Comparison of ENCODE assay signal across 18 cellular contexts in genomic region chr3:196932600-196932999, GRCh38. TPM values are rescaled to one million over a fixed set of nuclear protein-coding genes. Genes with fewer than 3 reads are reported as not detected.
A peak's percentile ranks its signal among the peaks of the same experiment; 100 is the strongest.
DNase-seq lines count a peak whose midpoint lies in the region; ATAC-seq and TF ChIP-seq lines count a peak whose summit lies in the region.
"Had no signal": no experiment of that assay in that cellular context is flagged by ENCODE, and none has a peak within 500 bp of the region (broad histone marks: within the 10 kb centered on the region; RNA-seq: fewer than 3 reads in every experiment).

No MANE protein-coding gene starts in this region.

- peaks cover 77% of the 10 kb centered on the region for H3K36me3 ChIP-seq in OCI-LY1 (ENCODE audit: insufficient read depth, low read length)
- peaks cover 75% of the 10 kb centered on the region for H3K36me3 ChIP-seq in osteoblast (ENCODE audit: insufficient read depth, low read length)

- H3F3A ChIP-seq in OCI-LY1 (ENCODE audit: insufficient read depth, low read length), result peaks cover 8% of the 10 kb centered on the region; the same call in 1 of the 2 replicates

- peak overlapping the region; percentile 94 for H3K27ac ChIP-seq in OCI-LY1 (ENCODE audit: low read depth, low read length, poor library complexity, severe bottlenecking)
- no peak overlapping the region for H3K27ac ChIP-seq in osteoblast (ENCODE audit: low read depth, low read length)

- H4K20me1 ChIP-seq in OCI-LY1 (ENCODE audit: insufficient read depth, low read length) (no peaks in the 10 kb centered on the region), osteoblast (ENCODE audit: insufficient read depth, low read length) (no peaks in the 10 kb centered on the region)

- TF ChIP-seq CTCF in OCI-LY1 (IDR thresholded peaks at IDR 0.05; ENCODE audit: low read length) (no peak), osteoblast (IDR thresholded peaks at IDR 0.05; ENCODE audit: extremely low read depth, low read depth, low read length) (no peak)

- H3K27ac Mint-ChIP-seq in activated CD4-positive, alpha-beta T cell treated with anti-CD3 and anti-CD28 coated beads, Interleukin-2, amount 10 ng/mL, durations not matched to agents 24 days and 14 days, result peak overlapping the region; percentile 75

- H2AFZ ChIP-seq in OCI-LY1 (ENCODE audit: low read length), result no peak overlapping the region
- no peak overlapping the region for H2AFZ ChIP-seq in osteoblast (ENCODE audit: low read length)

- no peaks in the 10 kb centered on the region for H3K4me1 Mint-ChIP-seq in activated CD4-positive, alpha-beta T cell treated with anti-CD3 and anti-CD28 coated beads, Interleukin-2, amount 10 ng/mL, durations not matched to agents 24 days and 14 days
- H3K4me1 Mint-ChIP-seq: CD4-positive, alpha-beta memory T cell had no signal

- peak overlapping the region; percentile 64 for H3K4me2 ChIP-seq in OCI-LY1 (ENCODE audit: low read length)
- no peak overlapping the region for H3K4me2 ChIP-seq in osteoblast (ENCODE audit: insufficient read depth, low read length)

- peak overlapping the region; percentile 46 for H3K9ac ChIP-seq in OCI-LY1 (ENCODE audit: low read length)

- peaks cover 36% of the 10 kb centered on the region for H3K4me1 ChIP-seq in OCI-LY1 (ENCODE audit: insufficient read depth, low read length, severe bottlenecking)
- no peaks in the 10 kb centered on the region for H3K4me1 ChIP-seq in osteoblast (ENCODE audit: insufficient read depth, low read length)

- H3K9me3 Mint-ChIP-seq in activated CD4-positive, alpha-beta T cell treated with anti-CD3 and anti-CD28 coated beads, Interleukin-2, amount 10 ng/mL, durations not matched to agents 24 days and 14 days, result no peaks in the 10 kb centered on the region
- H3K9me3 Mint-ChIP-seq: CD4-positive, alpha-beta memory T cell; naive thymus-derived CD8-positive, alpha-beta T cell had no signal

- no peak overlapping the region for H3K4me3 Mint-ChIP-seq in activated CD4-positive, alpha-beta T cell treated with anti-CD3 and anti-CD28 coated beads, Interleukin-2, amount 10 ng/mL, durations not matched to agents 24 days and 14 days
- H3K4me3 Mint-ChIP-seq: CD4-positive, alpha-beta memory T cell; naive thymus-derived CD8-positive, alpha-beta T cell had no signal

- H3K27me3 Mint-ChIP-seq in activated CD4-positive, alpha-beta T cell treated with anti-CD3 and anti-CD28 coated beads, Interleukin-2, amount 10 ng/mL, durations not matched to agents 24 days and 14 days, result no peaks in the 10 kb centered on the region
- H3K27me3 Mint-ChIP-seq: CD4-positive, alpha-beta memory T cell; naive thymus-derived CD8-positive, alpha-beta T cell had no signal

- ATAC-seq in HG02571 (IDR thresholded peaks at IDR 0.05; ENCODE audit: unreplicated experiment), result peak; percentile 32
- no peak for ATAC-seq in GM21619 (IDR thresholded peaks at IDR 0.05; ENCODE audit: unreplicated experiment)

- no peaks in the 10 kb centered on the region for H3K27me3 ChIP-seq in OCI-LY1 (ENCODE audit: insufficient read depth, low read length)
- H3K27me3 ChIP-seq in osteoblast (ENCODE audit: insufficient read depth, low read length), result no peaks in the 10 kb centered on the region

- intact Hi-C loops in activated CD4-positive, alpha-beta T cell treated with anti-CD3 and anti-CD28 coated beads, Interleukin-2, amount 10 ng/mL, durations not matched to agents 24 days and 14 days (cut with micrococcal nuclease), result no loop called here

- DNase-seq in activated CD4-positive, alpha-beta T cell treated with anti-CD3 and anti-CD28 coated beads, Interleukin-2, amount 10 ng/mL, durations not matched to agents 24 days and 14 days, result no peak
- no peak for DNase-seq in activated CD4-positive, alpha-beta T cell treated with anti-CD3 and anti-CD28 coated beads for 1 hour
- DNase-seq in osteoblast (ENCODE audit: insufficient read length, low spot score, missing footprints) (peak; percentile 27), HCEC 1CT (no peak), HUDEP-2 (lab: John Stamatoyannopoulos, UW; ENCODE audit: unreplicated experiment in 76 of 76) (no peak)
- DNase-seq: activated effector memory CD4-positive, alpha-beta T cell treated with anti-CD3 and anti-CD28 coated beads, Interleukin-2, amount 50 U/mL, for 16 hours; anterior cingulate cortex; CD4-positive, alpha-beta memory T cell; foreskin melanocyte; naive thymus-derived CD8-positive, alpha-beta T cell; NCI-H2029 treated with DMSO at 0.1 percent for 48 hours; NCI-H748 treated with DMSO at 0.1 percent for 48 hours; Right ventricle myocardium superior; stimulated activated CD4-positive, alpha-beta T cell treated with anti-CD3 and anti-CD28 coated beads, Interleukin-15, amount 100 ng/mL, for 24 hours had no signal

- H3K4me3 ChIP-seq in OCI-LY1 (ENCODE audit: low read depth, low read length, poor library complexity, severe bottlenecking) (peak overlapping the region; percentile 42), osteoblast (ENCODE audit: insufficient read depth, low read length) (no peak overlapping the region)
- H3K4me3 ChIP-seq: lung had no signal

- H3K9me2 ChIP-seq in OCI-LY1 (ENCODE audit: low read depth, low read length), result no peaks in the 10 kb centered on the region

- H3K9me3 ChIP-seq in OCI-LY1 (ENCODE audit: low read length) (no peaks in the 10 kb centered on the region), osteoblast (ENCODE audit: low read depth, low read length) (no peaks in the 10 kb centered on the region)

- H3K79me2 ChIP-seq in OCI-LY1 (ENCODE audit: insufficient read depth, low read length) (no peaks in the 10 kb centered on the region), osteoblast (ENCODE audit: insufficient read depth, low read length) (peaks cover 6% of the 10 kb centered on the region)

- H3K36me3 Mint-ChIP-seq in activated CD4-positive, alpha-beta T cell treated with anti-CD3 and anti-CD28 coated beads, Interleukin-2, amount 10 ng/mL, durations not matched to agents 24 days and 14 days (ENCODE audit: low read depth), result peaks cover 64% of the 10 kb centered on the region

RNA-seq across cellular contexts. Expression of gene NCBP2, which starts 9.7 kb away (rescaled TPM):
- 101 and 105 TPM in 2 replicates for total RNA-seq in activated CD4-positive, alpha-beta T cell treated with anti-CD3 and anti-CD28 coated beads, Interleukin-2, amount 10 ng/mL, durations not matched to agents 24 days and 14 days
- total RNA-seq in osteoblast, result 43.1 and 43.9 TPM in 2 replicates

RNA-seq across cellular contexts. Expression of gene PIGZ, which starts 36.0 kb away (rescaled TPM):
- total RNA-seq in activated CD4-positive, alpha-beta T cell treated with anti-CD3 and anti-CD28 coated beads, Interleukin-2, amount 10 ng/mL, durations not matched to agents 24 days and 14 days, result 1.7 and 1.9 TPM in 2 replicates
- 2.9 and 4.0 TPM in 2 replicates for total RNA-seq in osteoblast
